In genomic region chr16:86018487-86018886, GRCh38 we compare ENCODE assay signal across 11 cellular contexts.
DNase-seq lines count a peak whose midpoint lies in the region; ATAC-seq and TF ChIP-seq lines count a peak whose summit lies in the region.
"Had no signal": no experiment of that assay in that cellular context is flagged by ENCODE, and none has a peak within 500 bp of the region (broad histone marks: within the 10 kb centered on the region; RNA-seq: fewer than 3 reads in every experiment).

No MANE protein-coding gene starts in this region.

- H3K79me2 ChIP-seq in trophoblast cell (ENCODE audit: control insufficient read depth, insufficient read depth, low read length, poor library complexity) = no peaks in the 10 kb centered on the region

- H3K4me3 Mint-ChIP-seq in activated B cell treated with CpG ODN at 0.5 μM for 24 hours = no peak overlapping the region

- ATAC-seq in activated B cell treated with CpG ODN at 0.5 μM for 24 hours (ENCODE audit: low read depth) (peak; percentile 74), left cardiac atrium (peak; percentile 38 to 87), GM21717 (IDR thresholded peaks at IDR 0.05; ENCODE audit: unreplicated experiment) (no peak), GM21528 (IDR thresholded peaks at IDR 0.05; ENCODE audit: low FRiP score, unreplicated experiment) (no peak)

- H2BK5ac ChIP-seq in trophoblast cell (ENCODE audit: low read depth, low read length, poor library complexity) = no peak overlapping the region

- POLR2A ChIA-PET in activated B cell treated with CpG ODN at 0.5 μM for 24 hours (lab: Charles Lee) = interaction anchor here (0.6 kb wide), 2 partner anchors 95 to 168 kb away, joined by 4 to 6 read pairs; no protein-coding TSS in a partner anchor

- no peaks in the 10 kb centered on the region for H3K27me3 ChIP-seq in trophoblast cell (ENCODE audit: insufficient read depth, low read length)
- peaks cover 4% of the 10 kb centered on the region for H3K27me3 ChIP-seq in effector memory CD4-positive, alpha-beta T cell (replicated peaks; ENCODE audit: control insufficient read depth, insufficient read depth, low read length, poor library complexity, severe bottlenecking)

- H4K12ac ChIP-seq in trophoblast cell (ENCODE audit: low read depth, low read length) = no peak overlapping the region

- H3K4me2 ChIP-seq in trophoblast cell (ENCODE audit: low read length) = no peak overlapping the region

- H3K9me3 Mint-ChIP-seq in activated B cell treated with CpG ODN at 0.5 μM for 24 hours = peaks cover 12% of the 10 kb centered on the region

- H3K14ac ChIP-seq in trophoblast cell (ENCODE audit: low read length) = no peak overlapping the region

- intact Hi-C loops in activated B cell treated with CpG ODN at 0.5 μM for 24 hours (cut with micrococcal nuclease) (loop anchor here (5.0 kb wide), 1 partner anchor 261 kb away; no protein-coding TSS in a partner anchor), left cardiac atrium (cut with DNase I) (no loop called here)

- no peak overlapping the region for H3K9ac ChIP-seq in trophoblast cell (ENCODE audit: low read length)

- H3K4me3 ChIP-seq in trophoblast cell (ENCODE audit: low read depth, low read length) = no peak overlapping the region
- no peak overlapping the region for H3K4me3 ChIP-seq in effector memory CD4-positive, alpha-beta T cell (ENCODE audit: insufficient read depth, low read depth, low read length, poor library complexity, severe bottlenecking)

- H2AK5ac ChIP-seq in trophoblast cell (ENCODE audit: low read length) = no peak overlapping the region

- H2BK12ac ChIP-seq in trophoblast cell (ENCODE audit: low read length) = no peak overlapping the region

- no peak overlapping the region for H3K27ac ChIP-seq in trophoblast cell (ENCODE audit: low read depth, low read length)
- no peak overlapping the region for H3K27ac ChIP-seq in effector memory CD4-positive, alpha-beta T cell (ENCODE audit: insufficient read depth, low read length, poor library complexity, severe bottlenecking)

- H3K18ac ChIP-seq in trophoblast cell (ENCODE audit: low read length) = no peak overlapping the region

- TF ChIP-seq CTCF in GM20000 (IDR thresholded peaks at IDR 0.05; ENCODE audit: extremely low read depth, missing control alignments) = no peak
- no peak for TF ChIP-seq CTCF in activated B cell treated with CpG ODN at 0.5 μM for 24 hours (IDR thresholded peaks at IDR 0.05)

- H4K8ac ChIP-seq in trophoblast cell (ENCODE audit: low read depth, low read length) = no peak overlapping the region

- peaks cover 24% of the 10 kb centered on the region for H3K4me1 Mint-ChIP-seq in activated B cell treated with CpG ODN at 0.5 μM for 24 hours

- no peaks in the 10 kb centered on the region for H3K36me3 ChIP-seq in trophoblast cell (ENCODE audit: control insufficient read depth in 1 of 2, insufficient read depth in 2 of 2, low read length in 2 of 2)
- H3K36me3 ChIP-seq in effector memory CD4-positive, alpha-beta T cell (ENCODE audit: control insufficient read depth, insufficient read depth, low read length) = no peaks in the 10 kb centered on the region

- DNase-seq in GM20000 (ENCODE audit: low spot score) (peak; percentile 44), activated B cell treated with CpG ODN at 0.5 μM for 24 hours (peak; percentile 18), left cardiac atrium (peak; percentile 53), trophoblast cell (peak; percentile 38 to 54)
- no peak for DNase-seq in NK-92 treated with Interleukin-12 subunit alpha and Interleukin-12 subunit beta, amount 100 ng/mL, for 24 hours (lab: John Stamatoyannopoulos, UW)
- no peak for DNase-seq in effector memory CD4-positive, alpha-beta T cell
- DNase-seq: DMS 273 treated with DMSO at 0.1 percent for 48 hours, NCI-H2081, T-helper 2 cell had no signal

- no peak overlapping the region for H2AFZ ChIP-seq in trophoblast cell (ENCODE audit: insufficient read depth, low read length, poor library complexity)

- no peak overlapping the region for H2BK120ac ChIP-seq in trophoblast cell (ENCODE audit: insufficient read depth, low read length, poor library complexity)

- no peaks in the 10 kb centered on the region for H3K36me3 Mint-ChIP-seq in activated B cell treated with CpG ODN at 0.5 μM for 24 hours (ENCODE audit: low read depth)

- H3K79me1 ChIP-seq in trophoblast cell (ENCODE audit: low read length) = no peaks in the 10 kb centered on the region

- H3K4me1 ChIP-seq in trophoblast cell (ENCODE audit: control insufficient read depth in 1 of 2, insufficient read depth in 2 of 2, low read length in 2 of 2) = no peaks in the 10 kb centered on the region
- no peaks in the 10 kb centered on the region for H3K4me1 ChIP-seq in effector memory CD4-positive, alpha-beta T cell (ENCODE audit: control insufficient read depth, insufficient read depth, low read length, poor library complexity, severe bottlenecking)

- no peak overlapping the region for H4K91ac ChIP-seq in trophoblast cell (ENCODE audit: low read depth, low read length)

- no peak overlapping the region for H3K23ac ChIP-seq in trophoblast cell (ENCODE audit: low read length)

- H3K27ac Mint-ChIP-seq in activated B cell treated with CpG ODN at 0.5 μM for 24 hours = peak overlapping the region; percentile 36

- CTCF ChIA-PET in activated B cell treated with CpG ODN at 0.5 μM for 24 hours (lab: Charles Lee) = interaction anchor here (3.3 to 10.4 kb wide), 2 partner anchors 197 to 198 kb away, joined by 14 to 232 read pairs; no protein-coding TSS in a partner anchor

- H3K9me3 ChIP-seq in trophoblast cell (ENCODE audit: insufficient read depth, low read depth, low read length) = peaks cover 9% of the 10 kb centered on the region
- peaks cover 7% of the 10 kb centered on the region for H3K9me3 ChIP-seq in effector memory CD4-positive, alpha-beta T cell (ENCODE audit: control insufficient read depth, low read length)

- H3K27me3 Mint-ChIP-seq in activated B cell treated with CpG ODN at 0.5 μM for 24 hours = peaks cover 6% of the 10 kb centered on the region

- no peak overlapping the region for H3K4ac ChIP-seq in trophoblast cell (ENCODE audit: low read depth, low read length)

- WGBS in trophoblast cell (ENCODE audit: extremely low coverage, insufficient coverage, insufficient read length) = no CpG with 5 or more reads among the region's 7 CpGs

Comparison
In these comparisons a context has a peak if more than half of its experiments do, and no peak if none do; other contexts are left out.
1. DNase-seq: peak in GM20000 (single experiment), activated B cell treated with CpG ODN at 0.5 μM for 24 hours (single experiment), left cardiac atrium (single experiment) and trophoblast cell (2 of 2); none in NK-92 treated with Interleukin-12 subunit alpha and Interleukin-12 subunit beta, amount 100 ng/mL, for 24 hours (single experiment) and effector memory CD4-positive, alpha-beta T cell (0 of 3).
2. ATAC-seq: peak in activated B cell treated with CpG ODN at 0.5 μM for 24 hours (single experiment) and left cardiac atrium (2 of 2); none in GM21717 (single experiment) and GM21528 (single experiment).